ENCODE assay signal across 8 cellular contexts in genomic region chr5:144598451-144599068, GRCh38.
A peak's percentile ranks its signal among the peaks of the same experiment; 100 is the strongest.
DNase-seq lines count a peak whose midpoint lies in the region; ATAC-seq and TF ChIP-seq lines count a peak whose summit lies in the region.

No MANE protein-coding gene starts in this region.

- H3K27me3 ChIP-seq in foreskin keratinocyte (peaks cover 10% of the 10 kb centered on the region), psoas muscle (ENCODE audit: insufficient read depth in 3 of 3, low read length in 2 of 3) (peaks cover 0 to 8% (median 0%) of the 10 kb centered on the region in 3 donors)

- no peaks in the 10 kb centered on the region for H3K9me3 ChIP-seq in psoas muscle

- H3K27me3 Mint-ChIP-seq in activated T-helper 2 cell treated with anti-CD3 and anti-CD28 coated beads, Interferon-gamma antibody, Interleukin-2, Interleukin-4, amounts not matched to agents 10 μg/mL and 5 μg/mL and 100 μg/mL, durations not matched to agents 14 hours and 24 hours and 36 hours (ENCODE audit: low read depth), result no peaks in the 10 kb centered on the region
- H3K27me3 Mint-ChIP-seq in T-helper 2 cell treated with Interferon-gamma antibody and Interleukin-4, amounts not matched to agents 5 μg/mL and 100 μg/mL, for 36 hours (ENCODE audit: low read depth), result no peaks in the 10 kb centered on the region

- peak overlapping the region; percentile 26 for H3K4me3 ChIP-seq in psoas muscle

- H3K4me1 ChIP-seq in foreskin keratinocyte (no peaks in the 10 kb centered on the region), psoas muscle (no peaks in the 10 kb centered on the region)

- H3K36me3 Mint-ChIP-seq in activated T-helper 2 cell treated with anti-CD3 and anti-CD28 coated beads, Interferon-gamma antibody, Interleukin-2, Interleukin-4, amounts not matched to agents 10 μg/mL and 5 μg/mL and 100 μg/mL, durations not matched to agents 14 hours and 24 hours and 36 hours (ENCODE audit: low read depth), result no peaks in the 10 kb centered on the region
- H3K36me3 Mint-ChIP-seq in T-helper 2 cell treated with Interferon-gamma antibody and Interleukin-4, amounts not matched to agents 5 μg/mL and 100 μg/mL, for 36 hours (ENCODE audit: low read depth), result no peaks in the 10 kb centered on the region

- no peak overlapping the region for H3K4me3 Mint-ChIP-seq in activated T-helper 2 cell treated with anti-CD3 and anti-CD28 coated beads, Interferon-gamma antibody, Interleukin-2, Interleukin-4, amounts not matched to agents 10 μg/mL and 5 μg/mL and 100 μg/mL, durations not matched to agents 14 hours and 24 hours and 36 hours (ENCODE audit: low read depth)
- no peak overlapping the region for H3K4me3 Mint-ChIP-seq in T-helper 2 cell treated with Interferon-gamma antibody and Interleukin-4, amounts not matched to agents 5 μg/mL and 100 μg/mL, for 36 hours

- 14 to 19% (median 16%) methylated on average over 28 to 30 of the region's 30 CpGs for WGBS in psoas muscle, 3 donors

- peak; percentile 56 for ATAC-seq in foreskin keratinocyte
- ATAC-seq in psoas muscle, result no peak
- ATAC-seq in HG03565 (IDR thresholded peaks at IDR 0.05; ENCODE audit: unreplicated experiment), result no peak

- H3K36me3 ChIP-seq in psoas muscle (ENCODE audit: insufficient read depth in 1 of 2, low read depth in 1 of 2), result no peaks in the 10 kb centered on the region

- TF ChIP-seq CTCF in foreskin keratinocyte (conservative IDR thresholded peaks at IDR 0.05) (no peak), psoas muscle (IDR thresholded peaks at IDR 0.05) (no peak)

- peak; percentile 37 for DNase-seq in DMS79 treated with DMSO at 0.1 percent for 48 hours (lab: John Stamatoyannopoulos, UW)
- DNase-seq in NCI-H2227 (lab: John Stamatoyannopoulos, UW; ENCODE audit: unreplicated experiment), result peak; percentile 44
- DNase-seq in foreskin keratinocyte, result no peak
- DNase-seq in psoas muscle, result no peak
- no peak for DNase-seq in activated CD8-positive, alpha-beta memory T cell treated with anti-CD3 and anti-CD28 coated beads, Interleukin-2, amount 50 U/mL, for 48 hours
- no peak for DNase-seq in activated T-helper 2 cell treated with anti-CD3 and anti-CD28 coated beads, Interferon-gamma antibody, Interleukin-2, Interleukin-4, amounts not matched to agents 10 μg/mL and 5 μg/mL and 100 μg/mL, durations not matched to agents 14 hours and 24 hours and 36 hours (ENCODE audit: low spot score)
- DNase-seq in T-helper 2 cell treated with Interferon-gamma antibody and Interleukin-4, amounts not matched to agents 5 μg/mL and 100 μg/mL, for 36 hours (ENCODE audit: low spot score), result no peak

- H3K27ac ChIP-seq in foreskin keratinocyte (no peak overlapping the region), psoas muscle (no peak overlapping the region)

- peaks cover 8% of the 10 kb centered on the region for H3K9me3 Mint-ChIP-seq in activated T-helper 2 cell treated with anti-CD3 and anti-CD28 coated beads, Interferon-gamma antibody, Interleukin-2, Interleukin-4, amounts not matched to agents 10 μg/mL and 5 μg/mL and 100 μg/mL, durations not matched to agents 14 hours and 24 hours and 36 hours
- peaks cover 6% of the 10 kb centered on the region for H3K9me3 Mint-ChIP-seq in T-helper 2 cell treated with Interferon-gamma antibody and Interleukin-4, amounts not matched to agents 5 μg/mL and 100 μg/mL, for 36 hours

- intact Hi-C loops in psoas muscle (cut with DNase I), result no loop called here
- intact Hi-C loops in activated T-helper 2 cell treated with anti-CD3 and anti-CD28 coated beads, Interferon-gamma antibody, Interleukin-2, Interleukin-4, amounts not matched to agents 10 μg/mL and 5 μg/mL and 100 μg/mL, durations not matched to agents 14 hours and 24 hours and 36 hours (cut with micrococcal nuclease), result no loop called here

- no peaks in the 10 kb centered on the region for H3K4me1 Mint-ChIP-seq in activated T-helper 2 cell treated with anti-CD3 and anti-CD28 coated beads, Interferon-gamma antibody, Interleukin-2, Interleukin-4, amounts not matched to agents 10 μg/mL and 5 μg/mL and 100 μg/mL, durations not matched to agents 14 hours and 24 hours and 36 hours (ENCODE audit: low read depth)
- H3K4me1 Mint-ChIP-seq in T-helper 2 cell treated with Interferon-gamma antibody and Interleukin-4, amounts not matched to agents 5 μg/mL and 100 μg/mL, for 36 hours (ENCODE audit: low read depth), result no peaks in the 10 kb centered on the region

- no peak overlapping the region for H3K27ac Mint-ChIP-seq in activated T-helper 2 cell treated with anti-CD3 and anti-CD28 coated beads, Interferon-gamma antibody, Interleukin-2, Interleukin-4, amounts not matched to agents 10 μg/mL and 5 μg/mL and 100 μg/mL, durations not matched to agents 14 hours and 24 hours and 36 hours
- no peak overlapping the region for H3K27ac Mint-ChIP-seq in T-helper 2 cell treated with Interferon-gamma antibody and Interleukin-4, amounts not matched to agents 5 μg/mL and 100 μg/mL, for 36 hours

Comparison
In these comparisons a context has a peak if more than half of its experiments do, and no peak if none do; other contexts are left out.
1. DNase-seq: peak in DMS79 treated with DMSO at 0.1 percent for 48 hours (single experiment) and NCI-H2227 (single experiment); none in foreskin keratinocyte (0 of 2), psoas muscle (0 of 2), activated CD8-positive, alpha-beta memory T cell treated with anti-CD3 and anti-CD28 coated beads, Interleukin-2, amount 50 U/mL, for 48 hours (single experiment), activated T-helper 2 cell treated with anti-CD3 and anti-CD28 coated beads, Interferon-gamma antibody, Interleukin-2, Interleukin-4, amounts not matched to agents 10 μg/mL and 5 μg/mL and 100 μg/mL, durations not matched to agents 14 hours and 24 hours and 36 hours (single experiment) and T-helper 2 cell treated with Interferon-gamma antibody and Interleukin-4, amounts not matched to agents 5 μg/mL and 100 μg/mL, for 36 hours (single experiment).